In the genomic region with DNA sequence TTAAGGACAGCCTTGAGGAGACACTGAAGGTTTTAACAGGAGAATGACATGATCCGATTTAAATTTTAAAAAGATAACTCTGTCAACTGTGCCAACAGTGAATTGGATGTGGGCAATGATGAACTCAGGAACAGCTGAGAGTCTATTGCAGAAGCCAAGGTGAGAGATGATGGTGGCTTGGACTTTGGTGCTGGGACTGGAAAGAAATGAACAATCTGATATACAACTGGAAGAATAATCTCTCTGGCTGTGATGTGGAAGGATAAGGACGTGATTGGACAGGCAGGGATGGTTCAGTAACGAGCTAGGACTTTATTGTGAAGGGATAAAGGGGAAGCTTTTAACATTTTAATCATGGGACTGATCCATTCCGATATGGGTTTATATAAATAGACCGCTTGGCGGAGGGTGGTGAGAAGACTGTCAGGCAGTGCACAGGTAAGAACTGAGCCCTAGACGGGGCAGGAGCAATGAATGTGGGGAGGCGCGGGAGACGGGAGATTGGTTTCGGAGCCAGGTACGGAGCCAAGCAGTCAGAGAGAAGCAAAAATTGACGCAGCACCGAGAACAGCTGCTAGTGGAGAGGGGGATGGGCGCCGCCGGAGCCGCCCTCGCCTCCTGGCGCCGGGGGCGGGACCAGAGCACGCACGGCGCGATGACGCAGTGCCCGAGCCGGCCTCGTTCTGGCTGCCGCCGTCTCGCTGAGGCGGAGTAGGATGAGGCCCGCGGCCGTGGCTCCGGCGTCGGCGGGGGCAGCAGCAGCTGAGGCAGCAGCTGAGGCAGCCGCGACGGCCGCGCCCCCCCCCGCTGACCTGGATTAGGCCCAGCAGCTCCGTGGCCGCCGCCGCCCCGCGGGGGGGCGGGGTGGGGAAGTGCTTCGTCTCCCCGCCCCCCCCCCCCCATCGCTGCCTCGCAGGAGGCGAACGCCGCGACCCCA, we compare ENCODE assay signal across 8 cellular contexts. TPM values are rescaled to one million over a fixed set of nuclear protein-coding genes. Genes with fewer than 3 reads are reported as not detected.
DNase-seq lines count a peak whose midpoint lies in the region; ATAC-seq and TF ChIP-seq lines count a peak whose summit lies in the region.

A gene with protein sequence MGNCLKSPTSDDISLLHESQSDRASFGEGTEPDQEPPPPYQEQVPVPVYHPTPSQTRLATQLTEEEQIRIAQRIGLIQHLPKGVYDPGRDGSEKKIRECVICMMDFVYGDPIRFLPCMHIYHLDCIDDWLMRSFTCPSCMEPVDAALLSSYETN (plus strand): TSS at position 663 of the 937 bp plus-strand sequence. CDS start 484 bp downstream, outside the sequence.

- POLR2A ChIA-PET in PC-9 (lab: Charles Lee; ENCODE audit: unreplicated experiment), result interaction anchor here (0.6 kb wide), 4 partner anchors 16 to 1959 kb away, joined by 3 to 7 read pairs (median 3); no protein-coding TSS in a partner anchor

- peaks cover 18% of the 10 kb centered on the region for H4K20me1 ChIP-seq in PC-9 (ENCODE audit: insufficient read depth)

- intact Hi-C loops in PC-9 (cut with micrococcal nuclease; ENCODE audit: unreplicated experiment), result loop anchor here (2.0 kb wide), 3 partner anchors 47 to 643 kb away; a partner anchor contains a TSS

- peak within 1 kb of the TSS; percentile 97 for H3K4me3 Mint-ChIP-seq in activated T-cell treated with anti-CD3 and anti-CD28 coated beads, Interleukin-2, amount 50 U/mL, for 4 hours

- H3K27me3 Mint-ChIP-seq in activated T-cell treated with anti-CD3 and anti-CD28 coated beads, Interleukin-2, amount 50 U/mL, for 4 hours (ENCODE audit: low read depth), result no peaks in the 10 kb centered on the region

- peak; percentile 76 for ATAC-seq in GM21619 (IDR thresholded peaks at IDR 0.05; ENCODE audit: unreplicated experiment)
- peak; percentile 97 for ATAC-seq in activated T-cell treated with anti-CD3 and anti-CD28 coated beads, Interleukin-2, amount 50 U/mL, for 4 hours

- peaks cover 45% of the 10 kb centered on the region for H3K79me2 ChIP-seq in PC-9 (ENCODE audit: low read depth)

- 1% methylated on average over 21 to 62 of the region's 62 CpGs for WGBS in esophagus, 2 donors

- no peaks in the 10 kb centered on the region for H3K36me3 Mint-ChIP-seq in activated T-cell treated with anti-CD3 and anti-CD28 coated beads, Interleukin-2, amount 50 U/mL, for 4 hours (ENCODE audit: insufficient read depth)

- H3K9me3 Mint-ChIP-seq in activated T-cell treated with anti-CD3 and anti-CD28 coated beads, Interleukin-2, amount 50 U/mL, for 4 hours, result no peaks in the 10 kb centered on the region

- DNase-seq in DMS153 (lab: John Stamatoyannopoulos, UW) (peak; percentile 74), PC-9 (peak; percentile 71 to 91)
- DNase-seq in Jurkat, Clone E6-1 (ENCODE audit: low read depth, low spot score), result peak; percentile 77
- DNase-seq in activated T-cell treated with anti-CD3 and anti-CD28 coated beads, Interleukin-2, amount 50 U/mL, for 4 hours, result peak; percentile 91
- peak; percentile 82 to 83 for DNase-seq in stimulated activated CD8-positive, alpha-beta memory T cell treated with anti-CD3 and anti-CD28 coated beads, Interleukin-7, amount 100 ng/mL, for 1 hour (ENCODE audit: low read depth in 2 of 2)

- H3K36me3 ChIP-seq in PC-9 (ENCODE audit: low read depth) (no peaks in the 10 kb centered on the region), esophagus (ENCODE audit: control insufficient read depth in 2 of 2, insufficient read depth in 2 of 2, low read length in 1 of 2) (peaks cover 0 to 1% of the 10 kb centered on the region in 2 donors), muscle layer of colon (ENCODE audit: insufficient read depth, low read length) (no peaks in the 10 kb centered on the region)

- H3K9me2 ChIP-seq in PC-9 (ENCODE audit: insufficient read depth), result no peaks in the 10 kb centered on the region

- H3K9me3 ChIP-seq in PC-9 (ENCODE audit: insufficient read depth, low read depth), result no peaks in the 10 kb centered on the region
- no peaks in the 10 kb centered on the region for H3K9me3 ChIP-seq in esophagus (ENCODE audit: control insufficient read depth in 2 of 2, insufficient read depth in 1 of 2, low read depth in 1 of 2, low read length in 1 of 2)
- H3K9me3 ChIP-seq in muscle layer of colon (ENCODE audit: low read length), result no peaks in the 10 kb centered on the region

- H3K4me1 Mint-ChIP-seq in activated T-cell treated with anti-CD3 and anti-CD28 coated beads, Interleukin-2, amount 50 U/mL, for 4 hours (ENCODE audit: low read depth), result peaks cover 37% of the 10 kb centered on the region

- H3K4me1 ChIP-seq in PC-9 (replicated peaks; ENCODE audit: insufficient read depth) (peaks cover 55% of the 10 kb centered on the region), esophagus (ENCODE audit: control insufficient read depth in 2 of 2, insufficient read depth in 2 of 2, low read length in 1 of 2) (peaks cover 0 to 6% of the 10 kb centered on the region in 2 donors), muscle layer of colon (ENCODE audit: insufficient read depth, low read length) (peaks cover 34% of the 10 kb centered on the region)

- peak within 1 kb of the TSS; percentile 93 for H3K9ac ChIP-seq in muscle layer of colon (ENCODE audit: low read length)

- TF ChIP-seq CTCF in PC-9 (conservative IDR thresholded peaks at IDR 0.05), result no peak

- H3K27me3 ChIP-seq in PC-9 (ENCODE audit: insufficient read depth, low read depth), result no peaks in the 10 kb centered on the region
- no peaks in the 10 kb centered on the region for H3K27me3 ChIP-seq in esophagus (ENCODE audit: control insufficient read depth in 1 of 2, insufficient read depth in 2 of 2, low read length in 2 of 2)
- H3K27me3 ChIP-seq in muscle layer of colon (ENCODE audit: control insufficient read depth in 1 of 2, insufficient read depth in 2 of 2, low read length in 2 of 2), result no peaks in the 10 kb centered on the region

- peak within 1 kb of the TSS; percentile 98 for H3K4me2 ChIP-seq in PC-9

- H2AFZ ChIP-seq in PC-9, result peak within 1 kb of the TSS; percentile 90

- H3K27ac ChIP-seq in PC-9, result peak within 1 kb of the TSS; percentile 54
- peak within 1 kb of the TSS; percentile 99 to 100 for H3K27ac ChIP-seq in esophagus (ENCODE audit: low read depth in 2 of 2, low read length in 1 of 2)
- peak within 1 kb of the TSS; percentile 99 for H3K27ac ChIP-seq in muscle layer of colon (ENCODE audit: low read depth, low read length)

- H3K4me3 ChIP-seq in Jurkat, Clone E6-1 (ENCODE audit: low read length), result peak within 1 kb of the TSS; percentile 93
- H3K4me3 ChIP-seq in PC-9 (peak within 1 kb of the TSS; percentile 99), esophagus (ENCODE audit: low read depth in 1 of 2, low read length in 2 of 2) (peak within 1 kb of the TSS; percentile 88 to 97), muscle layer of colon (ENCODE audit: low read depth in 1 of 2, low read length in 2 of 2) (peak within 1 kb of the TSS; percentile 90 to 96)

- H3F3A ChIP-seq in PC-9 (ENCODE audit: insufficient read depth, low read depth), result peaks cover 24% of the 10 kb centered on the region

- CTCF ChIA-PET in PC-9 (lab: Charles Lee), result interaction anchor here (1.0 to 1.1 kb wide), 2 partner anchors 27 to 363 kb away, joined by 5 read pairs; no protein-coding TSS in a partner anchor

- no TSS peak for BruUV-seq in PC-9 (replicated peaks; lab: Mats Ljungman, UMichigan)

RNA-seq across cellular contexts. Expression of the gene that starts here (rescaled TPM):
- 40.6 TPM for polyA plus RNA-seq in Jurkat, Clone E6-1 (2012; ENCODE audit: insufficient read depth, insufficient read length)
- total RNA-seq in PC-9 (2021), result 63.0 and 73.2 TPM in 2 replicates
- 10 to 100 TPM; 29.7 to 33.3 (median 30.3) TPM for total RNA-seq in activated T-cell treated with anti-CD3 and anti-CD28 coated beads, Interleukin-2, amount 50 U/mL, for 4 hours
- polyA plus RNA-seq in esophagus, result 10 to 100 TPM; 66.7 to 80.9 TPM

Comparison
In these comparisons a context has a peak if more than half of its experiments do, and no peak if none do; other contexts are left out.
1. Peak in every context shown above with its lines: DNase-seq, ATAC-seq, H3K4me3 ChIP-seq and H3K27ac ChIP-seq.